15 cellular contexts compared by ENCODE assay signal in the genomic region with DNA sequence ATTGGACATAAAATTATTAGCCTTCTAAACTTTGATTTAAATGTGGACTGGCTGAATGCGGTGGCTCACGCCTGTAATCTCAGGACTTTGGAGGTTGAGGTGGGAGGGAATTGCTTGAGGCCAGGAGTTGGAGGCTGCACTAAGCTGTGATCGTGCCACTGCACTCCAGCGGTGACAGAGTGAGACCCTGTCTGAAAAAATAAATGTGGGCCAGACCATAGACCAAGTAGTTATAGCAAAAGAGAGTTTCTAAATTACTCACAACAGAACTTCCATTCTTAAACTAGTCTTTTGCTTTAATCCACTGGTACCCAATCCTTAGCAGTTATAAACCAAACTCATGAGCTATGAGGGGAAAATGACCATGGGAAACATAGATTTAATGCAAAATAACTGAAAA.
A peak's percentile ranks its signal among the peaks of the same experiment; 100 is the strongest.
DNase-seq lines count a peak whose midpoint lies in the region; ATAC-seq and TF ChIP-seq lines count a peak whose summit lies in the region.
"Had no signal": no experiment of that assay in that cellular context is flagged by ENCODE, and none has a peak within 500 bp of the region (broad histone marks: within the 10 kb centered on the region; RNA-seq: fewer than 3 reads in every experiment).

No MANE protein-coding gene starts in this region.

- no peaks in the 10 kb centered on the region for H3K27me3 Mint-ChIP-seq in activated T-cell treated with anti-CD3 and anti-CD28 coated beads, Interleukin-2, amount 50 U/mL, for 24 hours
- no peaks in the 10 kb centered on the region for H3K27me3 Mint-ChIP-seq in stimulated activated naive B cell treated with anti-CD40 and anti-IgM and Interleukin-4, amounts not matched to agents 10 μg/mL and 1 μg/mL and 100 μg/mL, for 72 hours
- H3K27me3 Mint-ChIP-seq: T-helper 17 cell had no signal

- H3K36me3 Mint-ChIP-seq in activated T-cell treated with anti-CD3 and anti-CD28 coated beads, Interleukin-2, amount 50 U/mL, for 24 hours (ENCODE audit: low read depth) = peaks cover 39% of the 10 kb centered on the region
- H3K36me3 Mint-ChIP-seq in stimulated activated naive B cell treated with anti-CD40 and anti-IgM and Interleukin-4, amounts not matched to agents 10 μg/mL and 1 μg/mL and 100 μg/mL, for 72 hours = peaks cover 33 to 42% of the 10 kb centered on the region in 2 donors

- peaks cover 91% of the 10 kb centered on the region for H4K20me1 ChIP-seq in OCI-LY3 (ENCODE audit: insufficient read depth, low read length)

- peaks cover 60% of the 10 kb centered on the region for H3K4me1 Mint-ChIP-seq in activated T-cell treated with anti-CD3 and anti-CD28 coated beads, Interleukin-2, amount 50 U/mL, for 24 hours (ENCODE audit: low read depth)
- H3K4me1 Mint-ChIP-seq in stimulated activated naive B cell treated with anti-CD40 and anti-IgM and Interleukin-4, amounts not matched to agents 10 μg/mL and 1 μg/mL and 100 μg/mL, for 72 hours = peaks cover 27 to 59% of the 10 kb centered on the region in 2 donors

- no peaks in the 10 kb centered on the region for H3K27me3 ChIP-seq in OCI-LY3 (ENCODE audit: low read depth, low read length)

- ATAC-seq in GM21786 (IDR thresholded peaks at IDR 0.05; ENCODE audit: unreplicated experiment) = peak; percentile 69
- peak; percentile 41 to 70 for ATAC-seq in stimulated activated naive B cell treated with anti-CD40 and anti-IgM and Interleukin-4, amounts not matched to agents 10 μg/mL and 1 μg/mL and 100 μg/mL, for 72 hours (replicated peaks)
- ATAC-seq: A549, Panc1, sciatic nerve, T-helper 17 cell had no signal

- no peaks in the 10 kb centered on the region for H3K9me3 ChIP-seq in OCI-LY3 (ENCODE audit: insufficient read depth, low read length)
- H3K9me3 ChIP-seq: A549 had no signal

- peak overlapping the region; percentile 14; the same call in 1 of the 2 replicates for H3K9ac ChIP-seq in OCI-LY3 (ENCODE audit: low read length)

- H3K4me2 ChIP-seq in OCI-LY3 (ENCODE audit: low read length) = peak overlapping the region; percentile 59
- H3K4me2 ChIP-seq: A549 had no signal

- H2AFZ ChIP-seq in OCI-LY3 (ENCODE audit: low read depth, low read length) = no peak overlapping the region

- H3K9me3 Mint-ChIP-seq in activated T-cell treated with anti-CD3 and anti-CD28 coated beads, Interleukin-2, amount 50 U/mL, for 24 hours = no peaks in the 10 kb centered on the region
- H3K9me3 Mint-ChIP-seq in stimulated activated naive B cell treated with anti-CD40 and anti-IgM and Interleukin-4, amounts not matched to agents 10 μg/mL and 1 μg/mL and 100 μg/mL, for 72 hours = no peaks in the 10 kb centered on the region
- H3K9me3 Mint-ChIP-seq: H9 had no signal

- no peak for DNase-seq in activated T-cell treated with anti-CD3 and anti-CD28 coated beads, Interleukin-2, amount 50 U/mL, for 24 hours
- no peak for DNase-seq in activated T-cell treated with anti-CD3 and anti-CD28 coated beads for 4 hours
- no peak for DNase-seq in stimulated activated naive B cell treated with anti-CD40 and anti-IgM and Interleukin-4, amounts not matched to agents 10 μg/mL and 1 μg/mL and 100 μg/mL, for 72 hours
- no peak for DNase-seq in stimulated activated naive CD4-positive, alpha-beta T cell treated with Interleukin-2 at 50 U/mL for 16 hours (lab: John Stamatoyannopoulos, UW)
- no peak for DNase-seq in effector CD8-positive, alpha-beta T cell (lab: John Stamatoyannopoulos, UW)
- no peak for DNase-seq in ACHN
- DNase-seq: anterior cingulate cortex, DMS79, H9, T-helper 17 cell had no signal

- H3K36me3 ChIP-seq in OCI-LY3 (replicated peaks; ENCODE audit: low read depth, low read length) = peaks cover 12% of the 10 kb centered on the region

- 0 out of 2 replicates have a peak overlapping the region, but pooled peaks have one; percentile 9 for H3K4me3 ChIP-seq in OCI-LY3 (ENCODE audit: low read length)
- H3K4me3 ChIP-seq: A549 had no signal

- peaks cover 49% of the 10 kb centered on the region for H3K4me1 ChIP-seq in OCI-LY3 (ENCODE audit: low read length)

- no peak overlapping the region for H3K4me3 Mint-ChIP-seq in activated T-cell treated with anti-CD3 and anti-CD28 coated beads, Interleukin-2, amount 50 U/mL, for 24 hours
- H3K4me3 Mint-ChIP-seq in stimulated activated naive B cell treated with anti-CD40 and anti-IgM and Interleukin-4, amounts not matched to agents 10 μg/mL and 1 μg/mL and 100 μg/mL, for 72 hours = no peak overlapping the region
- H3K4me3 Mint-ChIP-seq: H9, T-helper 17 cell had no signal

- H3K79me2 ChIP-seq in OCI-LY3 (ENCODE audit: low read length) = peaks cover 100% of the 10 kb centered on the region

- no peak for TF ChIP-seq CTCF in OCI-LY3 (IDR thresholded peaks at IDR 0.05; ENCODE audit: low read depth, low read length)

- H3K27ac Mint-ChIP-seq in activated T-cell treated with anti-CD3 and anti-CD28 coated beads, Interleukin-2, amount 50 U/mL, for 24 hours = peak overlapping the region; percentile 88
- H3K27ac Mint-ChIP-seq in stimulated activated naive B cell treated with anti-CD40 and anti-IgM and Interleukin-4, amounts not matched to agents 10 μg/mL and 1 μg/mL and 100 μg/mL, for 72 hours = peak overlapping the region; percentile 59
- H3K27ac Mint-ChIP-seq: H9, T-helper 17 cell had no signal

- peak overlapping the region; percentile 59 for H3K27ac ChIP-seq in OCI-LY3 (ENCODE audit: low read length)
- H3K27ac ChIP-seq: A549 had no signal

- in situ Hi-C loops in ACHN (cut with HindIII; ENCODE audit: low pct_ligation_motif_present, low pct_unique_long_range_greater_than_20kb, low sequenced_read_pairs) = no loop called here
